ENCODE assay signal across 8 cellular contexts in the genomic region with DNA sequence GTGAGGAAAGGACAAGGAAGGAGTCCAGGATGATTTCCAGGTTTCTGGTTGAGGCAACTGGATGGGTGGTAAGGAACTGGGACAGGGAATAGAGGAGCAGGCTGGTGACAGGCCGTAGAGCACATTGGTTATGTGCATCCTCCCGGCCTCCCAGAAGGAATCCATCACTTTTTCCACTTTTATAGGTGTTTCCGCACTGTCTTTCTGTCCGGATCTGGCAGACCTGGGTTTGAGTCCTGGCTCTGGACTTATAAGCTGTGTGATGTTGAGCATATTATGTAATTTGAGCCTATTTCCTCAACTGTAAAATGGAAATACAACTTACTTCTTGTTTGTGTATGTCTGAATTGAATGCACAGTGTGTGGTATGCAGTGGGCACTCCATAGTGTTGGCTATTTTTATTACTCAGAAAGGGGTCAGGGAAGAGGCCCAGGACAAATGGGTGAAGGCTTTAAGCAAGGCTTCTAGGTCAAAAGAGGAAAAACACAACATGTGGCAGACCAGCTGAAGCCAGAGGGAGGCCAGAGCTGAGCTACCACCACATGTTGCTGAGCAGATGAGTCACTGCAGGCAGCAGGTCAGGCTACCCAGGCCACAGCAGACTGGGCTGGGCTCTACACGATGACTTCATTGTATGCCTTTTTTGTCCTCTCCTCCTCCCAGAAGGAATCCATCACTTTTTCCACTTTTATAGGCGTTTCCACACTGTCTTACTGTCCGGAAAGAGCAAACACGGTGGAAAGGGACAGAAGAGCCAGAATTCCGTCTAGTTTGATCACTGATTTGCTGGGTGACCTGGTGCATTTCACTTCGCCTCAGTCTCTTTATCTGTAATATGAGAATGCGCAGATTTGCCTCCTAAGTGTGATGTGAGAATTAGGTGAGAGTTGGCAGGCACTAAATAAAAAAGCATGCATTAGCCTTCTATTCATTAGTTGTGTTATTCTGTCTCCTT. TPM values are rescaled to one million over a fixed set of nuclear protein-coding genes. Genes with fewer than 3 reads are reported as not detected.
DNase-seq lines count a peak whose midpoint lies in the region; ATAC-seq and TF ChIP-seq lines count a peak whose summit lies in the region.

No MANE protein-coding gene starts in this region.

- no peak for TF ChIP-seq CTCF in HFF-Myc (IDR thresholded peaks at IDR 0.05; ENCODE audit: low read depth, low read length, missing control alignments)
- TF ChIP-seq CTCF in gastroesophageal sphincter (IDR thresholded peaks at IDR 0.05), result peak in 2 of 4 experiments; percentile 5 to 25
- TF ChIP-seq CTCF in neural cell (IDR thresholded peaks at IDR 0.05; ENCODE audit: poor library complexity, severe bottlenecking), result no peak

- no peaks in the 10 kb centered on the region for H3K9me2 ChIP-seq in neural cell (ENCODE audit: insufficient read depth, low read length)

- H3F3A ChIP-seq in neural cell (ENCODE audit: insufficient read depth, low read length, poor library complexity, severe bottlenecking), result peaks cover 4% of the 10 kb centered on the region

- peak; percentile 93 for ATAC-seq in gastroesophageal sphincter
- no peak for ATAC-seq in GM21576 (IDR thresholded peaks at IDR 0.05; ENCODE audit: unreplicated experiment)
- no peak for ATAC-seq in GM21825 (IDR thresholded peaks at IDR 0.05; ENCODE audit: unreplicated experiment)

- H3K27me3 ChIP-seq in gastroesophageal sphincter (no peaks in the 10 kb centered on the region), neural cell (ENCODE audit: insufficient read depth, low read depth, low read length) (no peaks in the 10 kb centered on the region)

- H3K4me3 ChIP-seq in HFF-Myc (replicated peaks; ENCODE audit: low read depth, low read length) (peak overlapping the region; percentile 49), gastroesophageal sphincter (peak overlapping the region; percentile 30 to 59), neural cell (ENCODE audit: low read length) (peak overlapping the region; percentile 76)

- H3K27ac ChIP-seq in gastroesophageal sphincter (peak overlapping the region; percentile 25 to 94 (median 87)), neural cell (ENCODE audit: low read length) (peak overlapping the region; percentile 29)

- no peak for TF ChIP-seq EP300 in gastroesophageal sphincter (IDR thresholded peaks at IDR 0.05)
- no peak for TF ChIP-seq EP300 in neural cell (conservative IDR thresholded peaks at IDR 0.05; ENCODE audit: poor library complexity, severe bottlenecking)

- H3K9ac ChIP-seq in neural cell (ENCODE audit: low read length), result peak overlapping the region; percentile 62

- H3K36me3 Mint-ChIP-seq in activated T-helper 1 cell treated with anti-CD3 and anti-CD28 coated beads, Interleukin-12 subunit alpha, Interleukin-12 subunit beta, Interleukin-2, Interleukin-4 antibody, amounts not matched to agents 30 ng/mL and 10 ng/mL and 1 ng/mL, durations not matched to agents 14 hours and 24 hours and 36 hours (ENCODE audit: low read depth), result peaks cover 12% of the 10 kb centered on the region

- no peak for TF ChIP-seq RAD21 in neural cell (conservative IDR thresholded peaks at IDR 0.05)

- peak overlapping the region; percentile 49 for H3K4me2 ChIP-seq in neural cell (ENCODE audit: low read length)

- no peak for TF ChIP-seq POLR2A in gastroesophageal sphincter (IDR thresholded peaks at IDR 0.05)

- 30 to 35% methylated on average over 9 to 11 of the region's 11 CpGs for WGBS in gastroesophageal sphincter (ENCODE audit: low coverage in 1 of 2), 2 donors

- H3K27me3 Mint-ChIP-seq in activated T-helper 1 cell treated with anti-CD3 and anti-CD28 coated beads, Interleukin-12 subunit alpha, Interleukin-12 subunit beta, Interleukin-2, Interleukin-4 antibody, amounts not matched to agents 30 ng/mL and 10 ng/mL and 1 ng/mL, durations not matched to agents 14 hours and 24 hours and 36 hours (ENCODE audit: insufficient read depth), result no peaks in the 10 kb centered on the region

- peak overlapping the region; percentile 82 for H3K27ac Mint-ChIP-seq in activated T-helper 1 cell treated with anti-CD3 and anti-CD28 coated beads, Interleukin-12 subunit alpha, Interleukin-12 subunit beta, Interleukin-2, Interleukin-4 antibody, amounts not matched to agents 30 ng/mL and 10 ng/mL and 1 ng/mL, durations not matched to agents 14 hours and 24 hours and 36 hours

- peaks cover 29% of the 10 kb centered on the region for H3K79me2 ChIP-seq in neural cell (replicated peaks; ENCODE audit: insufficient read depth, low read length)

- intact Hi-C loops in activated T-helper 1 cell treated with anti-CD3 and anti-CD28 coated beads, Interleukin-12 subunit alpha, Interleukin-12 subunit beta, Interleukin-2, Interleukin-4 antibody, amounts not matched to agents 30 ng/mL and 10 ng/mL and 1 ng/mL, durations not matched to agents 14 hours and 24 hours and 36 hours (cut with micrococcal nuclease), result loop anchor here (1.0 to 5.0 kb wide), 5 partner anchors 52 to 500 kb away; partner anchors contain the start of genes GPBP1L1, IPP, LRRC41 and NASP

- no peaks in the 10 kb centered on the region for H3K9me3 Mint-ChIP-seq in activated T-helper 1 cell treated with anti-CD3 and anti-CD28 coated beads, Interleukin-12 subunit alpha, Interleukin-12 subunit beta, Interleukin-2, Interleukin-4 antibody, amounts not matched to agents 30 ng/mL and 10 ng/mL and 1 ng/mL, durations not matched to agents 14 hours and 24 hours and 36 hours

- no peaks in the 10 kb centered on the region for H4K20me1 ChIP-seq in neural cell (ENCODE audit: insufficient read depth)

- peaks cover 3 to 29% (median 15%) of the 10 kb centered on the region in 3 donors for H3K4me1 ChIP-seq in gastroesophageal sphincter

- peaks cover 32% of the 10 kb centered on the region for H3K4me1 Mint-ChIP-seq in activated T-helper 1 cell treated with anti-CD3 and anti-CD28 coated beads, Interleukin-12 subunit alpha, Interleukin-12 subunit beta, Interleukin-2, Interleukin-4 antibody, amounts not matched to agents 30 ng/mL and 10 ng/mL and 1 ng/mL, durations not matched to agents 14 hours and 24 hours and 36 hours (ENCODE audit: low read depth)

- H2AFZ ChIP-seq in neural cell (ENCODE audit: low read depth, low read length), result peak overlapping the region; percentile 70

- no peaks in the 10 kb centered on the region for H3K9me3 ChIP-seq in gastroesophageal sphincter
- no peaks in the 10 kb centered on the region for H3K9me3 ChIP-seq in neural cell (ENCODE audit: low read length)

- H3K4me3 Mint-ChIP-seq in activated T-helper 1 cell treated with anti-CD3 and anti-CD28 coated beads, Interleukin-12 subunit alpha, Interleukin-12 subunit beta, Interleukin-2, Interleukin-4 antibody, amounts not matched to agents 30 ng/mL and 10 ng/mL and 1 ng/mL, durations not matched to agents 14 hours and 24 hours and 36 hours, result peak overlapping the region; percentile 81

- DNase-seq in DMS79 (lab: John Stamatoyannopoulos, UW), result peak; percentile 35
- peak; percentile 96 for DNase-seq in HFF-Myc (ENCODE audit: extremely low read depth, low read depth)
- peak; percentile 82 for DNase-seq in NCI-H510A treated with DMSO at 0.1 percent for 48 hours (lab: John Stamatoyannopoulos, UW)
- DNase-seq in activated T-helper 1 cell treated with anti-CD3 and anti-CD28 coated beads, Interleukin-12 subunit alpha, Interleukin-12 subunit beta, Interleukin-2, Interleukin-4 antibody, amounts not matched to agents 30 ng/mL and 10 ng/mL and 1 ng/mL, durations not matched to agents 14 hours and 24 hours and 36 hours (ENCODE audit: low spot score), result no peak

- H3K36me3 ChIP-seq in gastroesophageal sphincter (peaks cover 0 to 9% of the 10 kb centered on the region in 2 donors), neural cell (ENCODE audit: insufficient read depth, low read length) (no peaks in the 10 kb centered on the region)

TF ChIP-seq in neural cell, 6 proteins besides CTCF, POLR2A, EP300 and RAD21 (continues in another document):
- no peak for TF ChIP-seq EZH2 (IDR thresholded peaks at IDR 0.05; ENCODE audit: borderline replicate concordance, insufficient read depth, low read length, poor library complexity, severe bottlenecking)
- no peak for TF ChIP-seq SMC3 (conservative IDR thresholded peaks at IDR 0.05; ENCODE audit: poor library complexity)
- TF ChIP-seq, protein P1, sequence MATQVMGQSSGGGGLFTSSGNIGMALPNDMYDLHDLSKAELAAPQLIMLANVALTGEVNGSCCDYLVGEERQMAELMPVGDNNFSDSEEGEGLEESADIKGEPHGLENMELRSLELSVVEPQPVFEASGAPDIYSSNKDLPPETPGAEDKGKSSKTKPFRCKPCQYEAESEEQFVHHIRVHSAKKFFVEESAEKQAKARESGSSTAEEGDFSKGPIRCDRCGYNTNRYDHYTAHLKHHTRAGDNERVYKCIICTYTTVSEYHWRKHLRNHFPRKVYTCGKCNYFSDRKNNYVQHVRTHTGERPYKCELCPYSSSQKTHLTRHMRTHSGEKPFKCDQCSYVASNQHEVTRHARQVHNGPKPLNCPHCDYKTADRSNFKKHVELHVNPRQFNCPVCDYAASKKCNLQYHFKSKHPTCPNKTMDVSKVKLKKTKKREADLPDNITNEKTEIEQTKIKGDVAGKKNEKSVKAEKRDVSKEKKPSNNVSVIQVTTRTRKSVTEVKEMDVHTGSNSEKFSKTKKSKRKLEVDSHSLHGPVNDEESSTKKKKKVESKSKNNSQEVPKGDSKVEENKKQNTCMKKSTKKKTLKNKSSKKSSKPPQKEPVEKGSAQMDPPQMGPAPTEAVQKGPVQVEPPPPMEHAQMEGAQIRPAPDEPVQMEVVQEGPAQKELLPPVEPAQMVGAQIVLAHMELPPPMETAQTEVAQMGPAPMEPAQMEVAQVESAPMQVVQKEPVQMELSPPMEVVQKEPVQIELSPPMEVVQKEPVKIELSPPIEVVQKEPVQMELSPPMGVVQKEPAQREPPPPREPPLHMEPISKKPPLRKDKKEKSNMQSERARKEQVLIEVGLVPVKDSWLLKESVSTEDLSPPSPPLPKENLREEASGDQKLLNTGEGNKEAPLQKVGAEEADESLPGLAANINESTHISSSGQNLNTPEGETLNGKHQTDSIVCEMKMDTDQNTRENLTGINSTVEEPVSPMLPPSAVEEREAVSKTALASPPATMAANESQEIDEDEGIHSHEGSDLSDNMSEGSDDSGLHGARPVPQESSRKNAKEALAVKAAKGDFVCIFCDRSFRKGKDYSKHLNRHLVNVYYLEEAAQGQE (IDR thresholded peaks at IDR 0.05; ENCODE audit: borderline replicate concordance), result no peak
- TF ChIP-seq POLR2AphosphoS5 (IDR thresholded peaks at IDR 0.05), result no peak

RNA-seq across cellular contexts. Expression of gene MAST2, which starts 0.8 kb away (rescaled TPM):
- 32.0 and 37.2 TPM in 2 replicates for total RNA-seq in activated T-helper 1 cell treated with anti-CD3 and anti-CD28 coated beads, Interleukin-12 subunit alpha, Interleukin-12 subunit beta, Interleukin-2, Interleukin-4 antibody, amounts not matched to agents 30 ng/mL and 10 ng/mL and 1 ng/mL, durations not matched to agents 14 hours and 24 hours and 36 hours
- 10 to 100 TPM; 31.1 to 76.9 (median 73.4) TPM for total RNA-seq in gastroesophageal sphincter
- 22.2 and 30.7 TPM in 2 replicates for polyA plus RNA-seq in neural cell
- polyA minus RNA-seq in neural cell, result 54.2 and 56.5 TPM in 2 replicates

RNA-seq across cellular contexts. Expression of gene IPP, which starts 52.2 kb away (rescaled TPM):
- total RNA-seq in activated T-helper 1 cell treated with anti-CD3 and anti-CD28 coated beads, Interleukin-12 subunit alpha, Interleukin-12 subunit beta, Interleukin-2, Interleukin-4 antibody, amounts not matched to agents 30 ng/mL and 10 ng/mL and 1 ng/mL, durations not matched to agents 14 hours and 24 hours and 36 hours, result 12.3 and 13.9 TPM in 2 replicates
- 10 to 100 TPM in 1 of 4 donors, 1 to 10 TPM in 3; 6.7 to 16.3 (median 8.0) TPM for total RNA-seq in gastroesophageal sphincter
- polyA plus RNA-seq in neural cell, result 4.1 and 8.3 TPM in 2 replicates
- 13.4 and 15.9 TPM in 2 replicates for polyA minus RNA-seq in neural cell
